20 cellular contexts compared by ENCODE assay signal in the genomic region with DNA sequence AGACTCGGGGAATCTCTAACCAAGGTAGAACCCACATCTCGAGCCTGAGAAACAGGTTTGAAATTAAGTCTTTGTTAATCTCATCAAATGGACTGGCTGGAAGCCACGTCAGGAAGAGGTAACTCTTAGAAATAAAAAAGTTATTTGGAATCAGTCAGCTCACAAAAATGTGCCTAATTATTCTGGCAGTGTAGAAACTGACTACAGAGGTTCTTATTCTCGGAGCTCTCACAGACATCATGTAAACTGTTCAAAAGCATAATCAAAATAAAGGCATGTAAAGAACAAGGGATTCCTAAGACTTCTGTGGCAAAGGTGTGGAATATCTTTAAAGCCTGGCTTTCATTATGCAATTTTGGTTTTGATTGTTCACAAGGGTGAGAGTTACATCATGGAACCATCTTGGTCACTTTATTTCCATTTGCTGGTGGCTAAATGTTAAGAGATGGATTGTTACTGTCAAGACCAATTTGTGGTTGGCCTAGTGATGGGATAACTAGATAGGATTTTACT.
"Had no signal": no experiment of that assay in that cellular context is flagged by ENCODE, and none has a peak within 500 bp of the region (broad histone marks: within the 10 kb centered on the region; RNA-seq: fewer than 3 reads in every experiment).

No MANE protein-coding gene starts in this region.

- H3K9me3 ChIP-seq: gastroesophageal sphincter, heart left ventricle, left lung, thoracic aorta, upper lobe of right lung had no signal

- H3K4me3 ChIP-seq: gastroesophageal sphincter, heart left ventricle, left lung, thoracic aorta, upper lobe of right lung had no signal

- H3K9me3 Mint-ChIP-seq: activated B cell treated with CpG ODN at 0.5 μM for 24 hours; activated CD4-positive, alpha-beta T cell treated with anti-CD3 and anti-CD28 coated beads, Interleukin-2, amount 10 ng/mL, durations not matched to agents 24 days and 14 days; activated CD8-positive, alpha-beta T cell treated with anti-CD3 and anti-CD28 coated beads for 36 hours; activated T-cell treated with anti-CD3 and anti-CD28 coated beads, Interleukin-2, amount 50 U/mL, for 4 hours; nephron; stimulated activated naive B cell treated with anti-CD40 and anti-IgM and Interleukin-4, amounts not matched to agents 10 μg/mL and 1 μg/mL and 100 μg/mL, for 72 hours; T-helper 2 cell treated with Interferon-gamma antibody and Interleukin-4, amounts not matched to agents 5 μg/mL and 100 μg/mL, for 36 hours had no signal

- H3K27me3 ChIP-seq: brain microvascular endothelial cell, gastroesophageal sphincter, heart left ventricle, left lung, upper lobe of right lung had no signal

- DNase-seq: activated B cell treated with CpG ODN at 0.5 μM for 24 hours; activated CD4-positive, alpha-beta T cell treated with anti-CD3 and anti-CD28 coated beads, Interleukin-2, amount 10 ng/mL, durations not matched to agents 24 days and 14 days; activated CD8-positive, alpha-beta T cell treated with anti-CD3 and anti-CD28 coated beads for 36 hours; activated effector memory CD4-positive, alpha-beta T cell treated with Interleukin-2 at 50 U/mL for 16 hours; activated naive CD4-positive, alpha-beta T cell treated with anti-CD3 and anti-CD28 coated beads, Interleukin-2, amount 50 U/mL, for 16 hours; activated T-cell treated with anti-CD3 and anti-CD28 coated beads, Interleukin-2, amount 50 U/mL, for 4 hours; amniotic stem cell; brain microvascular endothelial cell; cerebellar nuclear complex; cortex of kidney; heart left ventricle; left lung; midbrain; stimulated activated naive B cell treated with anti-CD40 and anti-IgM and Interleukin-4, amounts not matched to agents 10 μg/mL and 1 μg/mL and 100 μg/mL, for 72 hours; upper lobe of right lung had no signal

- H2AFZ ChIP-seq: parathyroid adenoma had no signal

- H3K4me1 ChIP-seq: left lung, parathyroid adenoma, upper lobe of right lung had no signal

- H3K79me2 ChIP-seq: parathyroid adenoma had no signal

- H3K27me3 Mint-ChIP-seq: activated B cell treated with CpG ODN at 0.5 μM for 24 hours; activated CD4-positive, alpha-beta T cell treated with anti-CD3 and anti-CD28 coated beads, Interleukin-2, amount 10 ng/mL, durations not matched to agents 24 days and 14 days; activated CD8-positive, alpha-beta T cell treated with anti-CD3 and anti-CD28 coated beads for 36 hours; stimulated activated naive B cell treated with anti-CD40 and anti-IgM and Interleukin-4, amounts not matched to agents 10 μg/mL and 1 μg/mL and 100 μg/mL, for 72 hours had no signal

- H3K4me3 Mint-ChIP-seq: activated B cell treated with CpG ODN at 0.5 μM for 24 hours; activated CD4-positive, alpha-beta T cell treated with anti-CD3 and anti-CD28 coated beads, Interleukin-2, amount 10 ng/mL, durations not matched to agents 24 days and 14 days; activated CD8-positive, alpha-beta T cell treated with anti-CD3 and anti-CD28 coated beads for 36 hours; activated T-cell treated with anti-CD3 and anti-CD28 coated beads, Interleukin-2, amount 50 U/mL, for 4 hours; nephron; stimulated activated naive B cell treated with anti-CD40 and anti-IgM and Interleukin-4, amounts not matched to agents 10 μg/mL and 1 μg/mL and 100 μg/mL, for 72 hours; T-helper 2 cell treated with Interferon-gamma antibody and Interleukin-4, amounts not matched to agents 5 μg/mL and 100 μg/mL, for 36 hours had no signal

- H3K9ac ChIP-seq: parathyroid adenoma had no signal

- H3K27ac Mint-ChIP-seq: activated B cell treated with CpG ODN at 0.5 μM for 24 hours; activated CD4-positive, alpha-beta T cell treated with anti-CD3 and anti-CD28 coated beads, Interleukin-2, amount 10 ng/mL, durations not matched to agents 24 days and 14 days; activated CD8-positive, alpha-beta T cell treated with anti-CD3 and anti-CD28 coated beads for 36 hours; nephron; stimulated activated naive B cell treated with anti-CD40 and anti-IgM and Interleukin-4, amounts not matched to agents 10 μg/mL and 1 μg/mL and 100 μg/mL, for 72 hours; T-helper 2 cell treated with Interferon-gamma antibody and Interleukin-4, amounts not matched to agents 5 μg/mL and 100 μg/mL, for 36 hours had no signal

- H3K27ac ChIP-seq: brain microvascular endothelial cell, gastroesophageal sphincter, heart left ventricle, left lung, parathyroid adenoma, upper lobe of right lung had no signal

- ATAC-seq: activated CD8-positive, alpha-beta T cell treated with anti-CD3 and anti-CD28 coated beads for 36 hours; activated T-cell treated with anti-CD3 and anti-CD28 coated beads, Interleukin-2, amount 50 U/mL, for 4 hours; gastroesophageal sphincter; heart left ventricle; left lung; stimulated activated naive B cell treated with anti-CD40 and anti-IgM and Interleukin-4, amounts not matched to agents 10 μg/mL and 1 μg/mL and 100 μg/mL, for 72 hours; upper lobe of right lung had no signal
